26 cellular contexts compared by ENCODE assay signal in the genomic region with DNA sequence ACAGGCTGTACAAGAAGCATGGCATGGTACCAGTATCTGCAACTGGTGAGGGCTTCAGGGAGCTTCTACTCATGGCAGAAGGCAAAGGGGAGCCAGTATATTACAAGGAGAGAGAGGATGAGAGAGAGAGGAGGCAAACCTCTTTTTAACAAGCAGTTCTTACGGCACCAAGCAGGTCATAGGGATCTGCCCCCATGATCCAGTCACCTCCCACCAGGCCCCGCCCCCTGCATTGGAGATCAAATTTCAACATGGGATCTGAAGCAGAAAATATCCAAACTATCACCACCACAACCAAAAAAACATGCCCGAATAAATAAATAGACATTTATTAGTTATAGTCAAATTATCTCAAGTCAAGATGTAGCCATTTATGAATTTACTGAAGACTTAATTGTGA. TPM values are rescaled to one million over a fixed set of nuclear protein-coding genes. Genes with fewer than 3 reads are reported as not detected.
A peak's percentile ranks its signal among the peaks of the same experiment; 100 is the strongest.
DNase-seq lines count a peak whose midpoint lies in the region; ATAC-seq and TF ChIP-seq lines count a peak whose summit lies in the region.
"Had no signal": no experiment of that assay in that cellular context is flagged by ENCODE, and none has a peak within 500 bp of the region (broad histone marks: within the 10 kb centered on the region; RNA-seq: fewer than 3 reads in every experiment).

No MANE protein-coding gene starts in this region.

- no peak overlapping the region for H3K14ac ChIP-seq in trophoblast cell (ENCODE audit: low read length)

- H4K20me1 ChIP-seq in GM23338 (replicated peaks; ENCODE audit: insufficient read depth) = no peaks in the 10 kb centered on the region

- no peaks in the 10 kb centered on the region for H3K79me2 ChIP-seq in GM23338 (replicated peaks; ENCODE audit: insufficient read depth)
- no peaks in the 10 kb centered on the region for H3K79me2 ChIP-seq in trophoblast cell (ENCODE audit: control insufficient read depth, insufficient read depth, low read length, poor library complexity)

- H3K27me3 ChIP-seq in GM23338 (ENCODE audit: insufficient read depth) (no peaks in the 10 kb centered on the region), trophoblast cell (ENCODE audit: insufficient read depth, low read length) (no peaks in the 10 kb centered on the region)
- H3K27me3 ChIP-seq: BE2C, SJSA1 had no signal

- no peak overlapping the region for H3K23ac ChIP-seq in trophoblast cell (ENCODE audit: low read length)

- H3F3A ChIP-seq in GM23338 (replicated peaks; ENCODE audit: low read depth) = no peaks in the 10 kb centered on the region

- 0 out of 2 replicates have a peak, but pooled peaks cover 4% of the 10 kb centered on the region for H3K4me1 ChIP-seq in GM23338 (ENCODE audit: insufficient read depth)
- H3K4me1 ChIP-seq in trophoblast cell (ENCODE audit: control insufficient read depth in 1 of 2, insufficient read depth in 2 of 2, low read length in 2 of 2) = peaks cover 0 to 5% of the 10 kb centered on the region in 2 experiments
- H3K4me1 ChIP-seq: BE2C, SJSA1 had no signal

- no CpG with 5 or more reads among the region's 3 CpGs for WGBS in trophoblast cell (ENCODE audit: extremely low coverage, insufficient coverage, insufficient read length)

- no peak overlapping the region for H2BK120ac ChIP-seq in trophoblast cell (ENCODE audit: insufficient read depth, low read length, poor library complexity)

- no peaks in the 10 kb centered on the region for H3K36me3 ChIP-seq in GM23338 (ENCODE audit: insufficient read depth)
- H3K36me3 ChIP-seq in trophoblast cell (ENCODE audit: control insufficient read depth in 1 of 2, insufficient read depth in 2 of 2, low read length in 2 of 2) = no peaks in the 10 kb centered on the region
- H3K36me3 ChIP-seq: BE2C, SJSA1 had no signal

- H3K4me3 Mint-ChIP-seq in GM23338 = peak overlapping the region; percentile 29; the same call in 1 of the 3 replicates
- peak overlapping the region; percentile 15; the same call in 1 of the 2 replicates for H3K4me3 Mint-ChIP-seq in WTC11
- H3K4me3 Mint-ChIP-seq: CD14-positive monocyte; CD8-positive, alpha-beta memory T cell; IgD-negative memory B cell had no signal

- H3K27me3 Mint-ChIP-seq in GM23338 (ENCODE audit: insufficient read depth, low read depth, poor library complexity) (peaks cover 5% of the 10 kb centered on the region), WTC11 (ENCODE audit: low read depth) (peaks cover 11% of the 10 kb centered on the region)
- H3K27me3 Mint-ChIP-seq: CD8-positive, alpha-beta memory T cell; IgD-negative memory B cell had no signal

- H3K18ac ChIP-seq in trophoblast cell (ENCODE audit: low read length) = no peak overlapping the region

- CTCF ChIA-PET in WTC11 (lab: Charles Lee) = no interaction called here

- H3K9me3 ChIP-seq in trophoblast cell (ENCODE audit: insufficient read depth, low read depth, low read length) = no peaks in the 10 kb centered on the region
- H3K9me3 ChIP-seq: BE2C, SJSA1 had no signal

- H4K12ac ChIP-seq in trophoblast cell (ENCODE audit: low read depth, low read length) = no peak overlapping the region

- no peak overlapping the region for H3K4me3 ChIP-seq in GM23338
- H3K4me3 ChIP-seq in trophoblast cell (ENCODE audit: low read depth, low read length) = no peak overlapping the region
- H3K4me3 ChIP-seq: GM23248, SJSA1 had no signal

- peak overlapping the region; percentile 27; the same call in 1 of the 2 replicates for H3K4me2 ChIP-seq in GM23338
- H3K4me2 ChIP-seq in trophoblast cell (ENCODE audit: low read length) = no peak overlapping the region

- TF ChIP-seq CTCF in GM23338 (conservative IDR thresholded peaks at IDR 0.05; ENCODE audit: low read depth in 2 of 2) = no peak
- no peak for TF ChIP-seq CTCF in WTC11 (IDR thresholded peaks at IDR 0.05)

- H3K27ac Mint-ChIP-seq in GM23338 (no peak overlapping the region), WTC11 (no peak overlapping the region)
- H3K27ac Mint-ChIP-seq: CD14-positive monocyte, IgD-negative memory B cell had no signal

- H3K27ac ChIP-seq in GM23338 (ENCODE audit: low read depth) (no peak overlapping the region), trophoblast cell (ENCODE audit: low read depth, low read length) (no peak overlapping the region)
- H3K27ac ChIP-seq: GM23248, SJSA1 had no signal

- no peak overlapping the region for H4K8ac ChIP-seq in trophoblast cell (ENCODE audit: low read depth, low read length)

- H3K9me2 ChIP-seq in GM23338 (ENCODE audit: insufficient read depth) = no peaks in the 10 kb centered on the region

- no peak overlapping the region for H4K91ac ChIP-seq in trophoblast cell (ENCODE audit: low read depth, low read length)

- no peak overlapping the region for H3K9ac ChIP-seq in trophoblast cell (ENCODE audit: low read length)
- H3K9ac ChIP-seq: GM23248 had no signal

- H2BK12ac ChIP-seq in trophoblast cell (ENCODE audit: low read length) = no peak overlapping the region

- no peak overlapping the region for H3K4ac ChIP-seq in trophoblast cell (ENCODE audit: low read depth, low read length)

- H2AFZ ChIP-seq in GM23338 (no peak overlapping the region), trophoblast cell (ENCODE audit: insufficient read depth, low read length, poor library complexity) (no peak overlapping the region)
- H2AFZ ChIP-seq: GM23248 had no signal

- POLR2A ChIA-PET in WTC11 (lab: Charles Lee) = no interaction called here

- DNase-seq in GM23338 (ENCODE audit: low spot score) = peak; percentile 70
- peak; percentile 54 for DNase-seq in WTC11 (ENCODE audit: low spot score)
- DNase-seq in iPS-NIHi7 (ENCODE audit: extremely low spot score) = peak; percentile 27
- DNase-seq in trophoblast cell = peak; percentile 45 to 53
- DNase-seq in NCI-H2227 (lab: John Stamatoyannopoulos, UW; ENCODE audit: unreplicated experiment) = no peak
- no peak for DNase-seq in OCI-M2 (lab: John Stamatoyannopoulos, UW; ENCODE audit: unreplicated experiment)
- no peak for DNase-seq in GDM1 (lab: John Stamatoyannopoulos, UW)
- DNase-seq: ACHN; BE2C; Calu3; CD8-positive, alpha-beta memory T cell; DMS79 treated with DMSO at 0.1 percent for 48 hours; GM23248; NCI-H1048; NCI-H1417; NCI-H1694 treated with DMSO at 0.1 percent for 48 hours; NCI-H2081; NCI-H524; NCI-H748 treated with DMSO at 0.1 percent for 48 hours; PC-3; Right ventricle myocardium superior; RPMI8226 had no signal

- H2AK5ac ChIP-seq in trophoblast cell (ENCODE audit: low read length) = no peak overlapping the region

- no peaks in the 10 kb centered on the region for H3K79me1 ChIP-seq in trophoblast cell (ENCODE audit: low read length)

- H3K4me1 Mint-ChIP-seq in GM23338 (peaks cover 6% of the 10 kb centered on the region; the same call in 1 of the 3 replicates), WTC11 (peaks cover 9% of the 10 kb centered on the region)
- H3K4me1 Mint-ChIP-seq: CD14-positive monocyte; CD8-positive, alpha-beta memory T cell had no signal

- H3K9me3 Mint-ChIP-seq in GM23338 (peaks cover 2% of the 10 kb centered on the region; the same call in 2 of the 3 replicates), WTC11 (peaks cover 21% of the 10 kb centered on the region)
- H3K9me3 Mint-ChIP-seq: CD8-positive, alpha-beta memory T cell; IgD-negative memory B cell had no signal

- no peak overlapping the region for H2BK5ac ChIP-seq in trophoblast cell (ENCODE audit: low read depth, low read length, poor library complexity)

- ATAC-seq in GM23338 (peak; percentile 80), WTC11 (peak; percentile 81)
- ATAC-seq: HCT116, PC-3 had no signal

- H3K36me3 Mint-ChIP-seq in GM23338 (ENCODE audit: low read depth) = no peaks in the 10 kb centered on the region
- no peaks in the 10 kb centered on the region for H3K36me3 Mint-ChIP-seq in WTC11
- H3K36me3 Mint-ChIP-seq: CD14-positive monocyte; CD8-positive, alpha-beta memory T cell; IgD-negative memory B cell had no signal

TF ChIP-seq in GM23338, 12 proteins besides CTCF, POLR2A, EP300 and RAD21 (continues in another document):
- no peak for TF ChIP-seq JUNB (IDR thresholded peaks at IDR 0.05; ENCODE audit: unreplicated experiment)
- no peak for TF ChIP-seq EZH2 (IDR thresholded peaks at IDR 0.05; ENCODE audit: low read depth, unreplicated experiment)

TF ChIP-seq in WTC11, 78 proteins besides CTCF, POLR2A, EP300 and RAD21 (continues in another document):
- TF ChIP-seq STAT6 (CRISPR knock-in tag; conservative IDR thresholded peaks at IDR 0.05; ENCODE audit: low read depth) (no peak), ZBTB21 (CRISPR knock-in tag; IDR thresholded peaks at IDR 0.05; ENCODE audit: borderline replicate concordance) (no peak)

RNA-seq across cellular contexts. Expression of gene SLC35F5, which starts 14.5 kb away (rescaled TPM):
- total RNA-seq in GM23338 (2014; rRNA removed; shearing (Covaris generic)) = 30.5 and 41.2 TPM in 2 replicates
- 10.9 and 11.1 TPM in 2 replicates for polyA plus RNA-seq in GM23338 (2016; fragmentation: Nextera tagmentation; extraction: Ambion mirVana)
- total RNA-seq in WTC11 (2021) = 20.3 to 24.8 TPM (median 23.8 TPM) in 3 replicates
- polyA plus RNA-seq in trophoblast cell (2013) = 26.0 and 28.2 TPM in 2 replicates

Comparison
In these comparisons a context has a peak if more than half of its experiments do, and no peak if none do; other contexts are left out.
1. DNase-seq: peak in GM23338 (single experiment), WTC11 (single experiment), iPS-NIHi7 (single experiment) and trophoblast cell (2 of 2); none in NCI-H2227 (single experiment), OCI-M2 (single experiment) and GDM1 (single experiment).